8 cellular contexts compared by ENCODE assay signal in genomic region chr2:113248997-113249770, GRCh38. TPM values are rescaled to one million over a fixed set of nuclear protein-coding genes. Genes with fewer than 3 reads are reported as not detected.
A peak's percentile ranks its signal among the peaks of the same experiment; 100 is the strongest.
DNase-seq lines count a peak whose midpoint lies in the region; FAIRE-seq and TF ChIP-seq lines count a peak whose summit lies in the region.

No MANE protein-coding gene starts in this region.

- H3K4me3 ChIP-seq in parathyroid adenoma (ENCODE audit: low read depth, low read length) (no peak overlapping the region), tibial nerve (no peak overlapping the region)

- no peak for TF ChIP-seq POLR2A in tibial nerve (IDR thresholded peaks at IDR 0.05)

- peak; percentile 91 for TF ChIP-seq CTCF in 22Rv1 (IDR thresholded peaks at IDR 0.05)
- peak; percentile 79 for TF ChIP-seq CTCF in parathyroid adenoma (IDR thresholded peaks at IDR 0.05)
- peak; percentile 78 to 91 (median 88) for TF ChIP-seq CTCF in tibial nerve (IDR thresholded peaks at IDR 0.05)

- intact Hi-C loops in activated naive CD4-positive, alpha-beta T cell treated with anti-CD3 and anti-CD28 coated beads for 36 hours (cut with micrococcal nuclease), result loop anchor here (1.0 to 5.0 kb wide), 6 partner anchors 45 to 168 kb away; no protein-coding TSS in a partner anchor

- H3K4me2 ChIP-seq in parathyroid adenoma (ENCODE audit: low read length), result no peak overlapping the region

- no peak overlapping the region for H3K9ac ChIP-seq in parathyroid adenoma

- H3K4me3 Mint-ChIP-seq in activated naive CD4-positive, alpha-beta T cell treated with anti-CD3 and anti-CD28 coated beads for 36 hours, result no peak overlapping the region

- no peaks in the 10 kb centered on the region for H3K9me3 ChIP-seq in parathyroid adenoma (ENCODE audit: control insufficient read depth, low read length)
- no peaks in the 10 kb centered on the region for H3K9me3 ChIP-seq in tibial nerve

- H3K4me1 ChIP-seq in parathyroid adenoma (peaks cover 5% of the 10 kb centered on the region), tibial nerve (peaks cover 0 to 13% (median 4%) of the 10 kb centered on the region in 4 donors)

- in situ Hi-C loops in SK-MEL-5 (cut with HindIII; ENCODE audit: low pct_unique_long_range_greater_than_20kb, low sequenced_read_pairs), result no loop called here

- TF ChIP-seq EP300 in tibial nerve (IDR thresholded peaks at IDR 0.05), result no peak

- WGBS in tibial nerve, 2 donors, result 31 to 34% methylated on average over 10 of the region's 10 CpGs

- peak; percentile 89 for FAIRE-seq in GM18507 (lab: Jason Lieb, UNC)

- no peak overlapping the region for H3K27ac ChIP-seq in 22Rv1
- no peak overlapping the region for H3K27ac ChIP-seq in parathyroid adenoma
- H3K27ac ChIP-seq in tibial nerve, result no peak overlapping the region

- H3K27me3 ChIP-seq in parathyroid adenoma (ENCODE audit: control insufficient read depth, insufficient read depth, low read length), result no peaks in the 10 kb centered on the region
- no peaks in the 10 kb centered on the region for H3K27me3 ChIP-seq in tibial nerve

- no peaks in the 10 kb centered on the region for H3K27me3 Mint-ChIP-seq in activated naive CD4-positive, alpha-beta T cell treated with anti-CD3 and anti-CD28 coated beads for 36 hours (ENCODE audit: low read depth)

- H3K27ac Mint-ChIP-seq in activated naive CD4-positive, alpha-beta T cell treated with anti-CD3 and anti-CD28 coated beads for 36 hours, result peak overlapping the region; percentile 37

- H3K4me1 Mint-ChIP-seq in activated naive CD4-positive, alpha-beta T cell treated with anti-CD3 and anti-CD28 coated beads for 36 hours (ENCODE audit: low read depth), result peaks cover 48% of the 10 kb centered on the region

- H3K9me3 Mint-ChIP-seq in activated naive CD4-positive, alpha-beta T cell treated with anti-CD3 and anti-CD28 coated beads for 36 hours, result no peaks in the 10 kb centered on the region

- H3K79me2 ChIP-seq in parathyroid adenoma, result peaks cover 7% of the 10 kb centered on the region

- no peak overlapping the region for H2AFZ ChIP-seq in parathyroid adenoma

- CTCF ChIA-PET in activated naive CD4-positive, alpha-beta T cell treated with anti-CD3 and anti-CD28 coated beads for 36 hours (lab: Charles Lee), result interaction anchor here (0.7 to 5.7 kb wide), 21 partner anchors 8 to 165 kb away, joined by 3 to 33 read pairs (median 4); no protein-coding TSS in a partner anchor

- no peaks in the 10 kb centered on the region for H3K36me3 Mint-ChIP-seq in activated naive CD4-positive, alpha-beta T cell treated with anti-CD3 and anti-CD28 coated beads for 36 hours (ENCODE audit: low read depth)

- DNase-seq in GM18507 (ENCODE audit: extremely low spot score, insufficient read length, low read depth) (peak; percentile 62), LHCN-M2 (ENCODE audit: low read depth) (peak; percentile 74), SK-MEL-5 (ENCODE audit: low read depth, low spot score) (peak; percentile 82), globus pallidus (ENCODE audit: low spot score) (peak; percentile 72), tibial nerve (ENCODE audit: low spot score in 2 of 2) (peak; percentile 74 to 89)
- DNase-seq in activated naive CD4-positive, alpha-beta T cell treated with anti-CD3 and anti-CD28 coated beads for 36 hours, result peak; percentile 88

- H3K36me3 ChIP-seq in parathyroid adenoma (ENCODE audit: control insufficient read depth, insufficient read depth, low read length) (no peaks in the 10 kb centered on the region), tibial nerve (no peaks in the 10 kb centered on the region)

RNA-seq across cellular contexts. Expression of gene PAX8, which starts 29.5 kb away (rescaled TPM):
- total RNA-seq in LHCN-M2 (2014; rRNA removed) (2.3 and 4.2 TPM in 2 replicates), tibial nerve (10 to 100 TPM in 1 of 4 donors, 1 to 10 TPM in 3; 2.2 to 11.4 (median 5.2) TPM)
- polyA plus RNA-seq in LHCN-M2 (2012), result 12.6 TPM
- 0.75 and 0.90 TPM in 2 replicates for total RNA-seq in SK-MEL-5 (2014; rRNA removed; shearing (Covaris generic))
- polyA plus RNA-seq in SK-MEL-5 (2015; cell fraction: cytosol; rRNA removed), result 3.6 and 4.6 TPM in 2 replicates
- 1.0 and 3.3 TPM in 2 replicates for polyA plus RNA-seq in SK-MEL-5 (2015; cell fraction: nucleus; rRNA removed)
- total RNA-seq in activated naive CD4-positive, alpha-beta T cell treated with anti-CD3 and anti-CD28 coated beads for 36 hours, result 1 to 10 TPM; 2.0 to 2.8 TPM
